Comparison of ENCODE assay signal across 5 cellular contexts in genomic region chr12:117903441-117903840, GRCh38.
"Had no signal": no experiment of that assay in that cellular context is flagged by ENCODE, and none has a peak within 500 bp of the region (broad histone marks: within the 10 kb centered on the region; RNA-seq: fewer than 3 reads in every experiment).

No MANE protein-coding gene starts in this region.

- DNase-seq: H9, IMR-90, KG1 had no signal

- ATAC-seq: GM23338, K562 had no signal
